ENCODE assay signal across 13 cellular contexts in the genomic region with DNA sequence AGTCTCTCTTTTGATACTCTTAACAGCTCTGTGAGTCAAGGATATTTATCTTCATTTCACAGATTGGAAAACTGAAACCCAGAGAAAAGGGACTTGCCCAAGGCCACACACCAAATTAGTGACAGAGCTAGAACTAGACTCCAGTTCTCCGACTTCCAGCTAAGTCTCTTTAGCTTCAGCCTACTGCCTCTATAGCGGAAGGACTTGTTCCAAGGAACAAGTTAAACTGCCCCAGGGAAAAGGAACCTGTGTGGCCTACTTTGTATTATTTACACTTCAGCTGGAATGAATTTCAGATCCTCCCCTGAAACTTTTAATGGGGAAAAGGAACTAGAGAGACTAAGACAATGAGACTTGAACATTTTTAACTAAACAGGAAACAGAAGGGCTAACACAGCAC. TPM values are rescaled to one million over a fixed set of nuclear protein-coding genes. Genes with fewer than 3 reads are reported as not detected.
DNase-seq lines count a peak whose midpoint lies in the region; ATAC-seq and TF ChIP-seq lines count a peak whose summit lies in the region.
"Had no signal": no experiment of that assay in that cellular context is flagged by ENCODE, and none has a peak within 500 bp of the region (broad histone marks: within the 10 kb centered on the region; RNA-seq: fewer than 3 reads in every experiment).

No MANE protein-coding gene starts in this region.

- POLR2A ChIA-PET in A673 (lab: Charles Lee; ENCODE audit: low non-redundant PET), result no interaction called here

- H3K4me1 Mint-ChIP-seq in brain, result peaks cover 76% of the 10 kb centered on the region

- no peaks in the 10 kb centered on the region for H3K9me3 Mint-ChIP-seq in brain

- CTCF ChIA-PET in A673 (lab: Charles Lee), result interaction anchor here (0.9 kb wide), 1 partner anchor 57 kb away, joined by 4 read pairs; no protein-coding TSS in a partner anchor

- H3K9ac ChIP-seq in mucosa of stomach (ENCODE audit: low read length), result peak overlapping the region; percentile 5

- H3K27me3 ChIP-seq in A673 (replicated peaks; ENCODE audit: insufficient read depth, low read depth, low read length, poor library complexity), result no peaks in the 10 kb centered on the region
- H3K27me3 ChIP-seq in HL-60 (ENCODE audit: insufficient read depth, poor library complexity, severe bottlenecking), result no peaks in the 10 kb centered on the region
- H3K27me3 ChIP-seq in mucosa of stomach (ENCODE audit: control insufficient read depth, insufficient read depth, low read length), result no peaks in the 10 kb centered on the region

- H3K27ac ChIP-seq in A673 (ENCODE audit: low read depth, low read length, poor library complexity, severe bottlenecking) (peak overlapping the region; percentile 86), HL-60 (replicated peaks) (peak overlapping the region; percentile 76)

- DNase-seq in A673 (ENCODE audit: low spot score) (no peak), HL-60 (ENCODE audit: low read depth in 1 of 2, low spot score in 1 of 2) (no peak), KG1 (lab: John Stamatoyannopoulos, UW) (no peak), Kasumi-1 (lab: John Stamatoyannopoulos, UW) (no peak)
- DNase-seq: amniotic stem cell, NCI-H1417 treated with DMSO at 0.1 percent for 48 hours, SW 1271 had no signal

- H3K9me3 ChIP-seq in A673 (ENCODE audit: low read depth, low read length, poor library complexity, severe bottlenecking), result no peaks in the 10 kb centered on the region
- no peaks in the 10 kb centered on the region for H3K9me3 ChIP-seq in mucosa of stomach (ENCODE audit: control insufficient read depth, low read length)

- peak overlapping the region; percentile 74 to 97 (median 92) for H3K4me3 Mint-ChIP-seq in brain

- BruUV-seq in A673 (replicated peaks; lab: Mats Ljungman, UMichigan), result no TSS peak

- no peak for ATAC-seq in HG03520 (IDR thresholded peaks at IDR 0.05; ENCODE audit: unreplicated experiment)
- no peak for ATAC-seq in HG03342 (IDR thresholded peaks at IDR 0.05; ENCODE audit: unreplicated experiment)

- TF ChIP-seq CTCF in A673 (conservative IDR thresholded peaks at IDR 0.05; ENCODE audit: low read depth, low read length) (no peak), HL-60 (IDR thresholded peaks at IDR 0.05; ENCODE audit: insufficient read depth, low read length) (no peak), brain (conservative IDR thresholded peaks at IDR 0.05) (no peak)

- peak overlapping the region; percentile 85 to 99 (median 98) for H3K27ac Mint-ChIP-seq in brain

- H3K27me3 Mint-ChIP-seq in brain, result peaks cover 12% of the 10 kb centered on the region

- H3K36me3 ChIP-seq in A673 (ENCODE audit: insufficient read depth, low read length, poor library complexity, severe bottlenecking) (no peaks in the 10 kb centered on the region), mucosa of stomach (ENCODE audit: control insufficient read depth, insufficient read depth, low read length) (no peaks in the 10 kb centered on the region)

- peaks cover 14% of the 10 kb centered on the region for H3K4me1 ChIP-seq in A673 (ENCODE audit: insufficient read depth, low read length, poor library complexity, severe bottlenecking)
- H3K4me1 ChIP-seq in mucosa of stomach (ENCODE audit: control insufficient read depth, insufficient read depth, low read length), result peaks cover 15% of the 10 kb centered on the region

- H3K4me3 ChIP-seq in A673 (ENCODE audit: low read depth, low read length, poor library complexity, severe bottlenecking), result no peak overlapping the region
- no peak overlapping the region for H3K4me3 ChIP-seq in HL-60 (replicated peaks; ENCODE audit: insufficient read depth, low read length)
- H3K4me3 ChIP-seq in mucosa of stomach (ENCODE audit: low read length), result no peak overlapping the region

- intact Hi-C loops in A673 (cut with micrococcal nuclease; ENCODE audit: unreplicated experiment), result loop anchor here (2.0 kb wide), 1 partner anchor 41 kb away; no protein-coding TSS in a partner anchor

- peaks cover 5% of the 10 kb centered on the region for H3K36me3 Mint-ChIP-seq in brain

RNA-seq across cellular contexts. Expression of gene LRRC51, which starts 1.2 kb away (rescaled TPM):
- total RNA-seq in A673 (2021), result 13.9 and 16.7 TPM in 2 replicates
- 40.8 TPM for polyA plus RNA-seq in brain (ENCODE audit: insufficient read depth, low read depth, low replicate concordance)

RNA-seq across cellular contexts. Expression of gene NUMA1, which starts 1.5 kb away (rescaled TPM):
- 216 and 231 TPM in 2 replicates for total RNA-seq in A673 (2021)
- 419 TPM for polyA plus RNA-seq in brain (ENCODE audit: insufficient read depth, low read depth, low replicate concordance)

RNA-seq across cellular contexts. Expression of gene LAMTOR1, which starts 21.2 kb away (rescaled TPM):
- total RNA-seq in A673 (2021), result 90.9 and 101 TPM in 2 replicates
- 180 TPM for polyA plus RNA-seq in brain (ENCODE audit: insufficient read depth, low read depth, low replicate concordance)

RNA-seq across cellular contexts. Expression of gene TOMT, which starts 23.9 kb away (rescaled TPM):
- total RNA-seq in A673 (2021), result not detected in 2 replicates
- polyA plus RNA-seq in brain (ENCODE audit: insufficient read depth, low read depth, low replicate concordance), result not detected
- total RNA-seq: Daoy, glomerular endothelial cell had no signal

RNA-seq across cellular contexts. Expression of gene ANAPC15, which starts 30.6 kb away (rescaled TPM):
- total RNA-seq in A673 (2021), result 57.2 and 58.9 TPM in 2 replicates
- polyA plus RNA-seq in brain (ENCODE audit: insufficient read depth, low read depth, low replicate concordance), result 105 TPM
